In genomic region chr6:34994693-34995092, GRCh38 we compare ENCODE assay signal across 15 cellular contexts.
"Had no signal": no experiment of that assay in that cellular context is flagged by ENCODE, and none has a peak within 500 bp of the region (broad histone marks: within the 10 kb centered on the region; RNA-seq: fewer than 3 reads in every experiment).

No MANE protein-coding gene starts in this region.

- H3K27ac ChIP-seq: foreskin keratinocyte, neutrophil, spleen, thoracic aorta, upper lobe of left lung, uterus had no signal

- H3K36me3 ChIP-seq: uterus had no signal

- H3K9me3 Mint-ChIP-seq: naive thymus-derived CD4-positive, alpha-beta T cell; stimulated activated naive B cell treated with anti-CD40 and anti-IgM and Interleukin-4, amounts not matched to agents 10 μg/mL and 1 μg/mL and 100 μg/mL, for 72 hours; stimulated activated naive CD8-positive, alpha-beta T cell treated with anti-CD3 and anti-CD28 coated beads, Interleukin-15, amount 100 ng/mL, for 72 hours had no signal

- H3K4me3 ChIP-seq: spleen, thoracic aorta, upper lobe of left lung, uterus had no signal

- H3K4me1 ChIP-seq: foreskin keratinocyte, spleen, upper lobe of left lung, uterus had no signal

- H3K4me1 Mint-ChIP-seq: naive thymus-derived CD4-positive, alpha-beta T cell; stimulated activated naive B cell treated with anti-CD40 and anti-IgM and Interleukin-4, amounts not matched to agents 10 μg/mL and 1 μg/mL and 100 μg/mL, for 72 hours; stimulated activated naive CD8-positive, alpha-beta T cell treated with anti-CD3 and anti-CD28 coated beads, Interleukin-15, amount 100 ng/mL, for 72 hours had no signal

- H3K27me3 ChIP-seq: foreskin keratinocyte, neutrophil, spleen, upper lobe of left lung, uterus had no signal

- H3K4me3 Mint-ChIP-seq: naive thymus-derived CD4-positive, alpha-beta T cell; stimulated activated naive B cell treated with anti-CD40 and anti-IgM and Interleukin-4, amounts not matched to agents 10 μg/mL and 1 μg/mL and 100 μg/mL, for 72 hours; stimulated activated naive CD8-positive, alpha-beta T cell treated with anti-CD3 and anti-CD28 coated beads, Interleukin-15, amount 100 ng/mL, for 72 hours had no signal

- DNase-seq: foreskin keratinocyte; mesendoderm; naive thymus-derived CD4-positive, alpha-beta T cell; spleen; stimulated activated CD4-positive, alpha-beta T cell treated with anti-CD3 and anti-CD28 coated beads, Interleukin-15, amount 100 ng/mL, for 24 hours; stimulated activated CD4-positive, alpha-beta T cell treated with anti-CD3 and anti-CD28 coated beads, Interleukin-1b, Interleukin-23, amount 100 ng/mL, for 48 hours; stimulated activated CD4-positive, alpha-beta T cell treated with anti-CD3 and anti-CD28 coated beads, Interleukin-4, amount 100 ng/mL, for 24 hours; stimulated activated naive B cell treated with anti-CD40 and anti-IgM and Interleukin-4, amounts not matched to agents 10 μg/mL and 1 μg/mL and 100 μg/mL, for 72 hours; stimulated activated naive CD8-positive, alpha-beta T cell treated with anti-CD3 and anti-CD28 coated beads, Interleukin-15, amount 100 ng/mL, for 72 hours; substantia nigra; upper lobe of left lung; uterus had no signal

- H3K27ac Mint-ChIP-seq: stimulated activated naive B cell treated with anti-CD40 and anti-IgM and Interleukin-4, amounts not matched to agents 10 μg/mL and 1 μg/mL and 100 μg/mL, for 72 hours; stimulated activated naive CD8-positive, alpha-beta T cell treated with anti-CD3 and anti-CD28 coated beads, Interleukin-15, amount 100 ng/mL, for 72 hours had no signal

- H3K27me3 Mint-ChIP-seq: naive thymus-derived CD4-positive, alpha-beta T cell; stimulated activated naive B cell treated with anti-CD40 and anti-IgM and Interleukin-4, amounts not matched to agents 10 μg/mL and 1 μg/mL and 100 μg/mL, for 72 hours; stimulated activated naive CD8-positive, alpha-beta T cell treated with anti-CD3 and anti-CD28 coated beads, Interleukin-15, amount 100 ng/mL, for 72 hours had no signal

- ATAC-seq: foreskin keratinocyte; naive thymus-derived CD4-positive, alpha-beta T cell; sciatic nerve; stimulated activated naive B cell treated with anti-CD40 and anti-IgM and Interleukin-4, amounts not matched to agents 10 μg/mL and 1 μg/mL and 100 μg/mL, for 72 hours; stimulated activated naive CD8-positive, alpha-beta T cell treated with anti-CD3 and anti-CD28 coated beads, Interleukin-15, amount 100 ng/mL, for 72 hours had no signal

- H3K9me3 ChIP-seq: neutrophil, thoracic aorta, upper lobe of left lung, uterus had no signal
